Comparison of ENCODE assay signal across 34 cellular contexts in genomic region chr22:33758961-33759360, GRCh38.
"Had no signal": no experiment of that assay in that cellular context is flagged by ENCODE, and none has a peak within 500 bp of the region (broad histone marks: within the 10 kb centered on the region; RNA-seq: fewer than 3 reads in every experiment).

No MANE protein-coding gene starts in this region.

- H3K27me3 ChIP-seq: MG63 had no signal

- H3K4me3 ChIP-seq: MG63 had no signal

- H3K9me3 ChIP-seq: MG63 had no signal

- H3K36me3 ChIP-seq: MG63 had no signal

- DNase-seq: Karpas-422, Kasumi-1, MG63, MM.1S, MV-4-11, NCI-H1048, NCI-H1092, NCI-H1092 treated with DMSO at 0.1 percent for 48 hours, NCI-H1105, NCI-H1105 treated with DMSO at 0.1 percent for 48 hours, NCI-H1417, NCI-H1417 treated with DMSO at 0.1 percent for 48 hours, NCI-H1436, NCI-H1436 treated with DMSO at 0.1 percent for 48 hours, NCI-H1694, NCI-H1694 treated with DMSO at 0.1 percent for 48 hours, NCI-H187, NCI-H187 treated with DMSO at 0.1 percent for 48 hours, NCI-H1930, NCI-H2029, NCI-H2029 treated with DMSO at 0.1 percent for 48 hours, NCI-H2081, NCI-H2081 treated with DMSO at 0.1 percent for 48 hours, NCI-H2107, NCI-H2171, NCI-H2171 treated with DMSO at 0.1 percent for 48 hours, NCI-H2227 treated with DMSO at 0.1 percent for 48 hours, NCI-H226, NCI-H345, NCI-H446, NCI-H446 treated with DMSO at 0.1 percent for 48 hours, NCI-H510A, NCI-H510A treated with DMSO at 0.1 percent for 48 hours, NCI-H524 had no signal
